In genomic region chr1:77589231-77589630, GRCh38 we compare ENCODE assay signal across 1 cellular context.
TF ChIP-seq lines count a peak whose summit lies in the region.

No MANE protein-coding gene starts in this region.

TF ChIP-seq in HEK293, 187 proteins besides CTCF, POLR2A, EP300 and RAD21 (continued from another document):
- TF ChIP-seq TSHZ1 (tag by site-specific recombination; IDR thresholded peaks at IDR 0.05; ENCODE audit: borderline replicate concordance), result no peak
- TF ChIP-seq ZNF175 (tag by site-specific recombination; IDR thresholded peaks at IDR 0.05), result no peak
- TF ChIP-seq ZNF600 (tag by site-specific recombination; IDR thresholded peaks at IDR 0.05), result no peak
- TF ChIP-seq ZNF837 (tag by site-specific recombination; IDR thresholded peaks at IDR 0.05), result no peak
- TF ChIP-seq GLIS1 (tag by site-specific recombination; IDR thresholded peaks at IDR 0.05), result no peak
- TF ChIP-seq ZNF341 (tag by site-specific recombination; IDR thresholded peaks at IDR 0.05; ENCODE audit: low read depth), result 0 out of 2 replicates have a peak, but pooled peaks have one; percentile 17
- no peak for TF ChIP-seq ZNF280D (tag by site-specific recombination; IDR thresholded peaks at IDR 0.05)
- no peak for TF ChIP-seq ZNF558 (tag by site-specific recombination; IDR thresholded peaks at IDR 0.05)
- no peak for TF ChIP-seq ZNF692 (tag by site-specific recombination; IDR thresholded peaks at IDR 0.05)
- TF ChIP-seq ZNF555 (tag by site-specific recombination; conservative IDR thresholded peaks at IDR 0.05), result peak; percentile 90
- TF ChIP-seq ZNF747 (tag by site-specific recombination; IDR thresholded peaks at IDR 0.05), result no peak
- peak; percentile 54 for TF ChIP-seq ZNF664 (tag by site-specific recombination; IDR thresholded peaks at IDR 0.05)
- no peak for TF ChIP-seq ZNF561 (tag by site-specific recombination; IDR thresholded peaks at IDR 0.05; ENCODE audit: borderline replicate concordance)
- TF ChIP-seq ZEB2 (tag by site-specific recombination; IDR thresholded peaks at IDR 0.05), result no peak
- no peak for TF ChIP-seq ZNF221 (tag by site-specific recombination; IDR thresholded peaks at IDR 0.05; ENCODE audit: borderline replicate concordance)
- no peak for TF ChIP-seq FEZF1 (tag by site-specific recombination; IDR thresholded peaks at IDR 0.05)
- TF ChIP-seq ZNF433 (tag by site-specific recombination; IDR thresholded peaks at IDR 0.05; ENCODE audit: low read depth), result peak; percentile 88
- peak; percentile 54 for TF ChIP-seq ZNF529 (tag by site-specific recombination; IDR thresholded peaks at IDR 0.05; ENCODE audit: insufficient replicate concordance)
- no peak for TF ChIP-seq ZNF514 (tag by site-specific recombination; IDR thresholded peaks at IDR 0.05)
- no peak for TF ChIP-seq BCL11A (tag by site-specific recombination; IDR thresholded peaks at IDR 0.05; ENCODE audit: low read depth)
- no peak for TF ChIP-seq ZNF521 (tag by site-specific recombination; IDR thresholded peaks at IDR 0.05)
- TF ChIP-seq ZNF266 (tag by site-specific recombination; IDR thresholded peaks at IDR 0.05; ENCODE audit: low read depth), result peak; percentile 86
- TF ChIP-seq ZNF404 (tag by site-specific recombination; IDR thresholded peaks at IDR 0.05), result 0 out of 2 replicates have a peak, but pooled peaks have one; percentile 33
- TF ChIP-seq ZNF654 (tag by site-specific recombination; IDR thresholded peaks at IDR 0.05; ENCODE audit: low read depth), result peak; percentile 37
- TF ChIP-seq ZNF830 (tag by site-specific recombination; IDR thresholded peaks at IDR 0.05; ENCODE audit: low read depth), result no peak
- TF ChIP-seq ZNF302 (tag by site-specific recombination; IDR thresholded peaks at IDR 0.05; ENCODE audit: low read depth), result no peak
- no peak for TF ChIP-seq ZNF155 (tag by site-specific recombination; IDR thresholded peaks at IDR 0.05)
- peak; percentile 79 for TF ChIP-seq ZBTB11 (tag by site-specific recombination; conservative IDR thresholded peaks at IDR 0.05; ENCODE audit: low read depth)
- TF ChIP-seq ZNF148 (tag by site-specific recombination; IDR thresholded peaks at IDR 0.05; ENCODE audit: borderline replicate concordance), result no peak
- TF ChIP-seq ZNF426 (tag by site-specific recombination; IDR thresholded peaks at IDR 0.05), result peak; percentile 92
- TF ChIP-seq ZNF16 (tag by site-specific recombination; IDR thresholded peaks at IDR 0.05; ENCODE audit: low read depth), result no peak
- TF ChIP-seq REST (tag by site-specific recombination; IDR thresholded peaks at IDR 0.05), result peak; percentile 66
- no peak for TF ChIP-seq PATZ1 (tag by site-specific recombination; IDR thresholded peaks at IDR 0.05)
TF ChIP-seq in HEK293: peak in this region for 24.
